ENCODE assay signal across 8 cellular contexts in the genomic region with DNA sequence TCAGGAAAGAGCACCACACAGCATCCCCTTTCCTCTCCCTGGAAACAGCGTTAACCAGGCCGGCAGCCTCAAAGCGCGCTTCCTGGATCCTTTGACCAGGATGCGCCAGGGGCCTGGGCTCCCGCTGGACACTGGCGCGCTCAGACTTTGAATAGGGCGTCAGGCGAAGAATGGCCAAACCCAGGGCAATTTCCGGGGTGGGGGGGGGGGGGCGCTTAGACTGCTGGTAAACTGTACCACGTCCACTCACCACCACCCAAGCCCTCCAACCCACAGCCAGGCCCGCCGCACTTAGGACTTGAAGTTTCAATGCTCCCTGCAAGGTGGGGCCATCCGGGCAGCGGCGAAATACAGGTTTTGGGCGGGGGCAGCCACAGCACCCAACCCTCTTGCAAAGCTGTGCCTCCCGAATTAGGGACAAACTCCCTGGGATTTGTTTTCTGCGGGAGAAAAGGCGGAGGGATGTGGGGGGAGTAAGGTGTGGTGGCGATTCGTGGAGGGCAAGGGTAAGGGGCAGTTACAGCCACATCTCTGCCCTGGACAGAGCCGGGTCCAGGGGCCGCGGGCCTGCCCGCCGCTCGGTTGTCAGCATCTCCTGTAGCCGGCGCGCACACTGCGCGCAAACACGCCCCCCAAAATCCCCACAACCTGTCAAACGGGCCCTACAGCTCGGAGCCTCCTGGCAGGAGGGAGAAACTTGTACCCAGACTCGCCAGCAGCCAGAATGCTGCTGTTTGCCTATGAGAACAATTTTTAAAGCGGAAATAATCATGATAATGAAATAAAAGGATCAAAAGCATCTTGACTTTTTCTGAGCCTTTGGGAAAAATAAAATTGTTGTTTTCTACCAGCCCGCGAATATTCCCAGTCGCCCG. TPM values are rescaled to one million over a fixed set of nuclear protein-coding genes. Genes with fewer than 3 reads are reported as not detected.
A peak's percentile ranks its signal among the peaks of the same experiment; 100 is the strongest.
DNase-seq lines count a peak whose midpoint lies in the region; ATAC-seq and TF ChIP-seq lines count a peak whose summit lies in the region.

No MANE protein-coding gene starts in this region.

- no peak overlapping the region for H3K14ac ChIP-seq in mesenchymal stem cell (ENCODE audit: low read length in 2 of 2)

- H4K91ac ChIP-seq in mesenchymal stem cell (ENCODE audit: low read length) = no peak overlapping the region

- H3K9me3 ChIP-seq in heart left ventricle (no peaks in the 10 kb centered on the region), ascending aorta (no peaks in the 10 kb centered on the region), mesenchymal stem cell (ENCODE audit: control insufficient read depth, low read length) (no peaks in the 10 kb centered on the region), upper lobe of right lung (no peaks in the 10 kb centered on the region)

- H2AK5ac ChIP-seq in mesenchymal stem cell (ENCODE audit: low read length, severe bottlenecking) = no peak overlapping the region

- no peak overlapping the region for H4K8ac ChIP-seq in mesenchymal stem cell (ENCODE audit: low read length)

- H3K27ac ChIP-seq in heart left ventricle (no peak overlapping the region), ascending aorta (peak overlapping the region; percentile 73 to 81), mesenchymal stem cell (ENCODE audit: low read length, poor library complexity, severe bottlenecking) (no peak overlapping the region), upper lobe of right lung (no peak overlapping the region)

- no peaks in the 10 kb centered on the region for H3K79me1 ChIP-seq in mesenchymal stem cell (replicated peaks; ENCODE audit: low read length, poor library complexity, severe bottlenecking)

- intact Hi-C loops in heart left ventricle (cut with DNase I) = no loop called here
- intact Hi-C loops in left ventricle myocardium superior (cut with micrococcal nuclease) = no loop called here
- intact Hi-C loops in ascending aorta (cut with DNase I) = loop anchor here (2.0 to 5.0 kb wide), 2 partner anchors 27 to 237 kb away; no protein-coding TSS in a partner anchor
- intact Hi-C loops in upper lobe of right lung (cut with DNase I) = no loop called here

- peak overlapping the region; percentile 99 for H3K4me2 ChIP-seq in mesenchymal stem cell (ENCODE audit: low read length, poor library complexity, severe bottlenecking)

- ATAC-seq in heart left ventricle (no peak), left ventricle myocardium superior (no peak), upper lobe of right lung (no peak)

- H2BK12ac ChIP-seq in mesenchymal stem cell (ENCODE audit: low read length in 2 of 2) = no peak overlapping the region

- WGBS in heart left ventricle, 4 donors = 2 to 8% (median 5%) methylated on average over 34 to 44 of the region's 44 CpGs
- WGBS in mesenchymal stem cell = 10% methylated on average over 25 of the region's 44 CpGs

- no peak overlapping the region for H2BK15ac ChIP-seq in mesenchymal stem cell (ENCODE audit: low read depth, poor library complexity, severe bottlenecking)

- no peak for TF ChIP-seq POLR2A in heart left ventricle (IDR thresholded peaks at IDR 0.05)

- H3K4me1 ChIP-seq in heart left ventricle (peaks cover 0 to 17% (median 7%) of the 10 kb centered on the region in 12 donors), ascending aorta (peaks cover 0 to 7% of the 10 kb centered on the region in 2 donors), mesenchymal stem cell (ENCODE audit: control insufficient read depth, insufficient read depth, low read depth, low read length) (peaks cover 15% of the 10 kb centered on the region), upper lobe of right lung (no peaks in the 10 kb centered on the region)

- H3K36me3 ChIP-seq in heart left ventricle (no peaks in the 10 kb centered on the region), ascending aorta (no peaks in the 10 kb centered on the region), mesenchymal stem cell (ENCODE audit: control insufficient read depth in 1 of 2, insufficient read depth in 2 of 2, low read depth in 1 of 2, low read length in 2 of 2) (no peaks in the 10 kb centered on the region), upper lobe of right lung (no peaks in the 10 kb centered on the region)

- H2BK120ac ChIP-seq in mesenchymal stem cell (ENCODE audit: low read depth, low read length) = no peak overlapping the region

- H3K18ac ChIP-seq in mesenchymal stem cell (ENCODE audit: low read depth in 1 of 2, low read length in 2 of 2) = no peak overlapping the region

- peak overlapping the region; percentile 62 for H3K9ac ChIP-seq in mesenchymal stem cell (ENCODE audit: low read length)

- H3K27me3 ChIP-seq in heart left ventricle (peaks cover 5 to 72% (median 33%) of the 10 kb centered on the region in 9 donors), ascending aorta (no peaks in the 10 kb centered on the region), mesenchymal stem cell (ENCODE audit: control insufficient read depth in 1 of 2, insufficient read depth in 1 of 2, low read length in 2 of 2) (peaks cover 36 to 53% of the 10 kb centered on the region in 2 experiments), upper lobe of right lung (peaks cover 19% of the 10 kb centered on the region)

- no peak overlapping the region for H3K4ac ChIP-seq in mesenchymal stem cell (ENCODE audit: low read depth in 1 of 2, low read length in 2 of 2)

- peak in 1 of 5 donors; percentile 56 for DNase-seq in heart left ventricle
- no peak for DNase-seq in left ventricle myocardium superior
- no peak for DNase-seq in ascending aorta (ENCODE audit: low spot score in 2 of 2)
- DNase-seq in mesenchymal stem cell = no peak
- no peak for DNase-seq in upper lobe of right lung
- no peak for DNase-seq in LoVo (ENCODE audit: low spot score)
- no peak for DNase-seq in COLO829 (ENCODE audit: low spot score)
- no peak for DNase-seq in NCI-H2107 (lab: John Stamatoyannopoulos, UW)

- H2BK5ac ChIP-seq in mesenchymal stem cell (ENCODE audit: low read depth, low read length, poor library complexity, severe bottlenecking) = no peak overlapping the region

- no peak overlapping the region for H2AFZ ChIP-seq in mesenchymal stem cell (ENCODE audit: low read depth, low read length)

- TF ChIP-seq CTCF in heart left ventricle (IDR thresholded peaks at IDR 0.05) = no peak
- no peak for TF ChIP-seq CTCF in ascending aorta (IDR thresholded peaks at IDR 0.05)
- TF ChIP-seq CTCF in upper lobe of right lung (IDR thresholded peaks at IDR 0.05) = no peak

- H3K23ac ChIP-seq in mesenchymal stem cell (ENCODE audit: low read length in 2 of 2) = no peak overlapping the region

- H3K4me3 ChIP-seq in heart left ventricle = peak overlapping the region; percentile 29 to 67 (median 52)
- H3K4me3 ChIP-seq in ascending aorta = peak overlapping the region; percentile 54 to 93
- peak overlapping the region; percentile 64 to 79 for H3K4me3 ChIP-seq in mesenchymal stem cell (ENCODE audit: insufficient read depth in 1 of 2, low read depth in 1 of 2, low read length in 2 of 2)
- peak overlapping the region; percentile 54 for H3K4me3 ChIP-seq in upper lobe of right lung

RNA-seq across cellular contexts. Expression of gene RTN1, which starts 1.0 kb away (rescaled TPM):
- total RNA-seq in heart left ventricle (1 to 10 TPM in 5 of 9 donors, under 1 TPM in 4; 0.49 to 8.4 (median 1.1) TPM), left ventricle myocardium superior (1.2 TPM), ascending aorta (52.3 TPM), upper lobe of right lung (9.6 TPM)
- polyA plus RNA-seq in heart left ventricle = under 1 TPM; 0.15 to 0.62 TPM
- polyA plus RNA-seq in mesenchymal stem cell (2013, experiment 1 of 2) = 0.03 TPM
- 0.07 TPM for polyA plus RNA-seq in mesenchymal stem cell (2013, experiment 2 of 2)

RNA-seq across cellular contexts. Expression of gene LRRC9, which starts 50.3 kb away (rescaled TPM):
- under 1 TPM in 3 of 9 donors, not detected in 6; 0.36 to 0.66 (median 0.60) TPM for total RNA-seq in heart left ventricle
- under 1 TPM in 1 of 2 donors, not detected in 1; 0.01 TPM for polyA plus RNA-seq in heart left ventricle
- total RNA-seq in left ventricle myocardium superior = 0.05 TPM
- not detected for total RNA-seq in ascending aorta
- polyA plus RNA-seq in mesenchymal stem cell (2013, experiment 1 of 2) = not detected
- polyA plus RNA-seq in mesenchymal stem cell (2013, experiment 2 of 2) = not detected
- not detected for total RNA-seq in upper lobe of right lung

Comparison
In these comparisons a context has a peak if more than half of its experiments do, and no peak if none do; other contexts are left out.
1. H3K27ac ChIP-seq: peak in ascending aorta (2 of 2); none in heart left ventricle (0 of 12), mesenchymal stem cell (single experiment) and upper lobe of right lung (single experiment).
2. Peak in every context shown above with its lines, with median percentiles within 50 percentile points of each other: H3K4me3 ChIP-seq.